1 cellular context compared by ENCODE assay signal in the genomic region with DNA sequence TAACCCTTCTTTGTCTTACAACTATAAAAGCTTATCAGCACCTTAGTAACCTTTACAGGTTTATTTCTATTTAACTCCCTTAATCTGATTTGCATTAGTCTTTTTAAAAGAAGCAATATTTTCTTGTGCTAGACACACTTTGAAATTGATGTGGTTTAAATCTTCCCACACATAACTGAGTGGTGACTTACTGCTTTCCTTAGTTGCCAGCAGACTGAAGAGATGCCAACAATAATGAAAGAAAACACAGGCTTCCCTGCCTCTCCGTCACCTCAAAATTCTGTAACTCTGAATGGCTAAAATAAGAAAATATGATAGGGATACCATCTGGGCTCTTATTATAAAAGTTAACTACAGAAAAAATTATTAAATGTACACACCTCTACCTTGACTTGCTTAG.
TF ChIP-seq lines count a peak whose summit lies in the region.

No MANE protein-coding gene starts in this region.

TF ChIP-seq in IMR-90, 13 proteins besides CTCF, POLR2A, EP300 and RAD21 (continued from another document):
- TF ChIP-seq, protein P1, sequence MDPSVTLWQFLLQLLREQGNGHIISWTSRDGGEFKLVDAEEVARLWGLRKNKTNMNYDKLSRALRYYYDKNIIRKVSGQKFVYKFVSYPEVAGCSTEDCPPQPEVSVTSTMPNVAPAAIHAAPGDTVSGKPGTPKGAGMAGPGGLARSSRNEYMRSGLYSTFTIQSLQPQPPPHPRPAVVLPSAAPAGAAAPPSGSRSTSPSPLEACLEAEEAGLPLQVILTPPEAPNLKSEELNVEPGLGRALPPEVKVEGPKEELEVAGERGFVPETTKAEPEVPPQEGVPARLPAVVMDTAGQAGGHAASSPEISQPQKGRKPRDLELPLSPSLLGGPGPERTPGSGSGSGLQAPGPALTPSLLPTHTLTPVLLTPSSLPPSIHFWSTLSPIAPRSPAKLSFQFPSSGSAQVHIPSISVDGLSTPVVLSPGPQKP (IDR thresholded peaks at IDR 0.05; ENCODE audit: borderline replicate concordance, low read depth, low read length), result no peak
- TF ChIP-seq RFX5 (IDR thresholded peaks at IDR 0.05; ENCODE audit: low read depth, low read length), result no peak
- no peak for TF ChIP-seq CHD1 (IDR thresholded peaks at IDR 0.05; ENCODE audit: low read depth, low read length)
- TF ChIP-seq MAFK (IDR thresholded peaks at IDR 0.05; ENCODE audit: low read depth, low read length), result no peak
- TF ChIP-seq MAZ (IDR thresholded peaks at IDR 0.05; ENCODE audit: borderline replicate concordance, low read depth, low read length), result no peak
- TF ChIP-seq BHLHE40 (IDR thresholded peaks at IDR 0.05; ENCODE audit: low read depth, low read length), result no peak
- no peak for TF ChIP-seq SMC3 (IDR thresholded peaks at IDR 0.05; ENCODE audit: low read depth, low read length)
- TF ChIP-seq MXI1 (IDR thresholded peaks at IDR 0.05; ENCODE audit: borderline replicate concordance, low read depth, low read length), result no peak
- no peak for TF ChIP-seq FOS (IDR thresholded peaks at IDR 0.05; ENCODE audit: low read depth, low read length)
- no peak for TF ChIP-seq CEBPB (IDR thresholded peaks at IDR 0.05; ENCODE audit: low read depth, low read length)
- TF ChIP-seq, protein P2, sequence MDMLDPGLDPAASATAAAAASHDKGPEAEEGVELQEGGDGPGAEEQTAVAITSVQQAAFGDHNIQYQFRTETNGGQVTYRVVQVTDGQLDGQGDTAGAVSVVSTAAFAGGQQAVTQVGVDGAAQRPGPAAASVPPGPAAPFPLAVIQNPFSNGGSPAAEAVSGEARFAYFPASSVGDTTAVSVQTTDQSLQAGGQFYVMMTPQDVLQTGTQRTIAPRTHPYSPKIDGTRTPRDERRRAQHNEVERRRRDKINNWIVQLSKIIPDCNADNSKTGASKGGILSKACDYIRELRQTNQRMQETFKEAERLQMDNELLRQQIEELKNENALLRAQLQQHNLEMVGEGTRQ (IDR thresholded peaks at IDR 0.05; ENCODE audit: low read depth, low read length), result no peak
- no peak for TF ChIP-seq RCOR1 (IDR thresholded peaks at IDR 0.05; ENCODE audit: insufficient replicate concordance, low read length)
